8 cellular contexts compared by ENCODE assay signal in genomic region chr7:133853706-133854276, GRCh38.
A peak's percentile ranks its signal among the peaks of the same experiment; 100 is the strongest.
DNase-seq lines count a peak whose midpoint lies in the region; ATAC-seq and TF ChIP-seq lines count a peak whose summit lies in the region.

No MANE protein-coding gene starts in this region.

- H3K4me1 ChIP-seq in GM23338 (ENCODE audit: insufficient read depth) = no peaks in the 10 kb centered on the region

- H3K36me3 ChIP-seq in GM23338 (ENCODE audit: insufficient read depth) = no peaks in the 10 kb centered on the region

- H3K27ac ChIP-seq in GM23338 (ENCODE audit: low read depth) = no peak overlapping the region

- H3K79me2 ChIP-seq in GM23338 (replicated peaks; ENCODE audit: insufficient read depth) = no peaks in the 10 kb centered on the region

- H3K27me3 Mint-ChIP-seq in activated CD8-positive, alpha-beta memory T cell treated with anti-CD3 and anti-CD28 coated beads, Interleukin-2, amount 10 ng/mL, durations not matched to agents 7 days and 5 days = no peaks in the 10 kb centered on the region
- no peaks in the 10 kb centered on the region for H3K27me3 Mint-ChIP-seq in GM23338 (ENCODE audit: insufficient read depth, low read depth, poor library complexity)

- H2AFZ ChIP-seq in GM23338 = no peak overlapping the region

- TF ChIP-seq CTCF in GM23338 (conservative IDR thresholded peaks at IDR 0.05; ENCODE audit: low read depth in 2 of 2) (peak; percentile 85 to 86), NB4 (IDR thresholded peaks at IDR 0.05; ENCODE audit: low read depth, low read length) (peak; percentile 55), foreskin fibroblast (IDR thresholded peaks at IDR 0.05; ENCODE audit: low read depth, low read length) (peak; percentile 32)

- H4K20me1 ChIP-seq in GM23338 (replicated peaks; ENCODE audit: insufficient read depth) = no peaks in the 10 kb centered on the region; the same call in 1 of the 2 replicates

- no peak overlapping the region for H3K27ac Mint-ChIP-seq in activated CD8-positive, alpha-beta memory T cell treated with anti-CD3 and anti-CD28 coated beads, Interleukin-2, amount 10 ng/mL, durations not matched to agents 7 days and 5 days
- no peak overlapping the region for H3K27ac Mint-ChIP-seq in GM23338
- H3K27ac Mint-ChIP-seq in stimulated activated effector memory CD8-positive, alpha-beta T cell treated with anti-CD3 and anti-CD28 coated beads, Interleukin-12 subunit alpha, Interleukin-12 subunit beta, amount 100 ng/mL, for 72 hours = no peak overlapping the region

- ATAC-seq in activated CD8-positive, alpha-beta memory T cell treated with anti-CD3 and anti-CD28 coated beads, Interleukin-2, amount 10 ng/mL, durations not matched to agents 7 days and 5 days = peak; percentile 36
- ATAC-seq in GM23338 (peak; percentile 91), HG02938 (IDR thresholded peaks at IDR 0.05; ENCODE audit: unreplicated experiment) (no peak)
- peak; percentile 31 for ATAC-seq in stimulated activated effector memory CD8-positive, alpha-beta T cell treated with anti-CD3 and anti-CD28 coated beads, Interleukin-12 subunit alpha, Interleukin-12 subunit beta, amount 100 ng/mL, for 72 hours

- H3F3A ChIP-seq in GM23338 (replicated peaks; ENCODE audit: low read depth) = no peaks in the 10 kb centered on the region

- H3K4me1 Mint-ChIP-seq in activated CD8-positive, alpha-beta memory T cell treated with anti-CD3 and anti-CD28 coated beads, Interleukin-2, amount 10 ng/mL, durations not matched to agents 7 days and 5 days = peaks cover 1% of the 10 kb centered on the region
- H3K4me1 Mint-ChIP-seq in GM23338 = peaks cover 18% of the 10 kb centered on the region
- H3K4me1 Mint-ChIP-seq in stimulated activated effector memory CD8-positive, alpha-beta T cell treated with anti-CD3 and anti-CD28 coated beads, Interleukin-12 subunit alpha, Interleukin-12 subunit beta, amount 100 ng/mL, for 72 hours = peaks cover 7% of the 10 kb centered on the region

- H3K4me3 ChIP-seq in GM23338 (no peak overlapping the region), NB4 (ENCODE audit: low read depth, low read length) (no peak overlapping the region), foreskin fibroblast (ENCODE audit: low read depth in 1 of 2, low read length in 2 of 2) (no peak overlapping the region)

- CTCF ChIA-PET in activated CD8-positive, alpha-beta memory T cell treated with anti-CD3 and anti-CD28 coated beads, Interleukin-2, amount 10 ng/mL, durations not matched to agents 7 days and 5 days (lab: Charles Lee) = interaction anchor here (1.0 to 1.5 kb wide), 2 partner anchors 10 to 287 kb away, joined by 3 to 4 read pairs; no protein-coding TSS in a partner anchor

- peak; percentile 52 for DNase-seq in activated CD8-positive, alpha-beta memory T cell treated with anti-CD3 and anti-CD28 coated beads, Interleukin-2, amount 10 ng/mL, durations not matched to agents 7 days and 5 days
- no peak for DNase-seq in activated CD8-positive, alpha-beta memory T cell treated with anti-CD3 and anti-CD28 coated beads, Interleukin-2, amount 50 U/mL, for 4 hours
- DNase-seq in GM23338 (ENCODE audit: low spot score) (peak; percentile 89), NB4 (ENCODE audit: low read depth) (peak; percentile 79), SW480 (ENCODE audit: low spot score) (peak; percentile 91), foreskin fibroblast (peak; percentile 80 to 86)
- DNase-seq in stimulated activated effector memory CD8-positive, alpha-beta T cell treated with anti-CD3 and anti-CD28 coated beads, Interleukin-12 subunit alpha, Interleukin-12 subunit beta, amount 100 ng/mL, for 72 hours (ENCODE audit: low spot score in 2 of 2) = no peak

- H3K4me2 ChIP-seq in GM23338 = no peak overlapping the region

- no peaks in the 10 kb centered on the region for H3K9me3 Mint-ChIP-seq in activated CD8-positive, alpha-beta memory T cell treated with anti-CD3 and anti-CD28 coated beads, Interleukin-2, amount 10 ng/mL, durations not matched to agents 7 days and 5 days (ENCODE audit: low read depth)
- peaks cover 4% of the 10 kb centered on the region; the same call in 1 of the 3 replicates for H3K9me3 Mint-ChIP-seq in GM23338
- H3K9me3 Mint-ChIP-seq in stimulated activated effector memory CD8-positive, alpha-beta T cell treated with anti-CD3 and anti-CD28 coated beads, Interleukin-12 subunit alpha, Interleukin-12 subunit beta, amount 100 ng/mL, for 72 hours = no peaks in the 10 kb centered on the region

- no peaks in the 10 kb centered on the region for H3K27me3 ChIP-seq in GM23338 (ENCODE audit: insufficient read depth)

- no peaks in the 10 kb centered on the region for H3K9me2 ChIP-seq in GM23338 (ENCODE audit: insufficient read depth)

- H3K4me3 Mint-ChIP-seq in activated CD8-positive, alpha-beta memory T cell treated with anti-CD3 and anti-CD28 coated beads, Interleukin-2, amount 10 ng/mL, durations not matched to agents 7 days and 5 days = no peak overlapping the region
- no peak overlapping the region for H3K4me3 Mint-ChIP-seq in GM23338
- H3K4me3 Mint-ChIP-seq in stimulated activated effector memory CD8-positive, alpha-beta T cell treated with anti-CD3 and anti-CD28 coated beads, Interleukin-12 subunit alpha, Interleukin-12 subunit beta, amount 100 ng/mL, for 72 hours = no peak overlapping the region

- no peak for TF ChIP-seq POLR2A in NB4 (IDR thresholded peaks at IDR 0.05; ENCODE audit: extremely low read depth, insufficient read length)

- no peaks in the 10 kb centered on the region for H3K36me3 Mint-ChIP-seq in activated CD8-positive, alpha-beta memory T cell treated with anti-CD3 and anti-CD28 coated beads, Interleukin-2, amount 10 ng/mL, durations not matched to agents 7 days and 5 days
- peaks cover 5% of the 10 kb centered on the region; the same call in 2 of the 3 replicates for H3K36me3 Mint-ChIP-seq in GM23338 (ENCODE audit: low read depth)
- H3K36me3 Mint-ChIP-seq in stimulated activated effector memory CD8-positive, alpha-beta T cell treated with anti-CD3 and anti-CD28 coated beads, Interleukin-12 subunit alpha, Interleukin-12 subunit beta, amount 100 ng/mL, for 72 hours = no peaks in the 10 kb centered on the region

TF ChIP-seq in GM23338, 12 proteins besides CTCF, POLR2A, EP300 and RAD21 (continues in another document):
- no peak for TF ChIP-seq ZNF331 (CRISPR knock-in tag; IDR thresholded peaks at IDR 0.05; ENCODE audit: low read depth)
- no peak for TF ChIP-seq CREB1 (CRISPR knock-in tag; IDR thresholded peaks at IDR 0.05; ENCODE audit: low read depth)
- TF ChIP-seq, protein P1, sequence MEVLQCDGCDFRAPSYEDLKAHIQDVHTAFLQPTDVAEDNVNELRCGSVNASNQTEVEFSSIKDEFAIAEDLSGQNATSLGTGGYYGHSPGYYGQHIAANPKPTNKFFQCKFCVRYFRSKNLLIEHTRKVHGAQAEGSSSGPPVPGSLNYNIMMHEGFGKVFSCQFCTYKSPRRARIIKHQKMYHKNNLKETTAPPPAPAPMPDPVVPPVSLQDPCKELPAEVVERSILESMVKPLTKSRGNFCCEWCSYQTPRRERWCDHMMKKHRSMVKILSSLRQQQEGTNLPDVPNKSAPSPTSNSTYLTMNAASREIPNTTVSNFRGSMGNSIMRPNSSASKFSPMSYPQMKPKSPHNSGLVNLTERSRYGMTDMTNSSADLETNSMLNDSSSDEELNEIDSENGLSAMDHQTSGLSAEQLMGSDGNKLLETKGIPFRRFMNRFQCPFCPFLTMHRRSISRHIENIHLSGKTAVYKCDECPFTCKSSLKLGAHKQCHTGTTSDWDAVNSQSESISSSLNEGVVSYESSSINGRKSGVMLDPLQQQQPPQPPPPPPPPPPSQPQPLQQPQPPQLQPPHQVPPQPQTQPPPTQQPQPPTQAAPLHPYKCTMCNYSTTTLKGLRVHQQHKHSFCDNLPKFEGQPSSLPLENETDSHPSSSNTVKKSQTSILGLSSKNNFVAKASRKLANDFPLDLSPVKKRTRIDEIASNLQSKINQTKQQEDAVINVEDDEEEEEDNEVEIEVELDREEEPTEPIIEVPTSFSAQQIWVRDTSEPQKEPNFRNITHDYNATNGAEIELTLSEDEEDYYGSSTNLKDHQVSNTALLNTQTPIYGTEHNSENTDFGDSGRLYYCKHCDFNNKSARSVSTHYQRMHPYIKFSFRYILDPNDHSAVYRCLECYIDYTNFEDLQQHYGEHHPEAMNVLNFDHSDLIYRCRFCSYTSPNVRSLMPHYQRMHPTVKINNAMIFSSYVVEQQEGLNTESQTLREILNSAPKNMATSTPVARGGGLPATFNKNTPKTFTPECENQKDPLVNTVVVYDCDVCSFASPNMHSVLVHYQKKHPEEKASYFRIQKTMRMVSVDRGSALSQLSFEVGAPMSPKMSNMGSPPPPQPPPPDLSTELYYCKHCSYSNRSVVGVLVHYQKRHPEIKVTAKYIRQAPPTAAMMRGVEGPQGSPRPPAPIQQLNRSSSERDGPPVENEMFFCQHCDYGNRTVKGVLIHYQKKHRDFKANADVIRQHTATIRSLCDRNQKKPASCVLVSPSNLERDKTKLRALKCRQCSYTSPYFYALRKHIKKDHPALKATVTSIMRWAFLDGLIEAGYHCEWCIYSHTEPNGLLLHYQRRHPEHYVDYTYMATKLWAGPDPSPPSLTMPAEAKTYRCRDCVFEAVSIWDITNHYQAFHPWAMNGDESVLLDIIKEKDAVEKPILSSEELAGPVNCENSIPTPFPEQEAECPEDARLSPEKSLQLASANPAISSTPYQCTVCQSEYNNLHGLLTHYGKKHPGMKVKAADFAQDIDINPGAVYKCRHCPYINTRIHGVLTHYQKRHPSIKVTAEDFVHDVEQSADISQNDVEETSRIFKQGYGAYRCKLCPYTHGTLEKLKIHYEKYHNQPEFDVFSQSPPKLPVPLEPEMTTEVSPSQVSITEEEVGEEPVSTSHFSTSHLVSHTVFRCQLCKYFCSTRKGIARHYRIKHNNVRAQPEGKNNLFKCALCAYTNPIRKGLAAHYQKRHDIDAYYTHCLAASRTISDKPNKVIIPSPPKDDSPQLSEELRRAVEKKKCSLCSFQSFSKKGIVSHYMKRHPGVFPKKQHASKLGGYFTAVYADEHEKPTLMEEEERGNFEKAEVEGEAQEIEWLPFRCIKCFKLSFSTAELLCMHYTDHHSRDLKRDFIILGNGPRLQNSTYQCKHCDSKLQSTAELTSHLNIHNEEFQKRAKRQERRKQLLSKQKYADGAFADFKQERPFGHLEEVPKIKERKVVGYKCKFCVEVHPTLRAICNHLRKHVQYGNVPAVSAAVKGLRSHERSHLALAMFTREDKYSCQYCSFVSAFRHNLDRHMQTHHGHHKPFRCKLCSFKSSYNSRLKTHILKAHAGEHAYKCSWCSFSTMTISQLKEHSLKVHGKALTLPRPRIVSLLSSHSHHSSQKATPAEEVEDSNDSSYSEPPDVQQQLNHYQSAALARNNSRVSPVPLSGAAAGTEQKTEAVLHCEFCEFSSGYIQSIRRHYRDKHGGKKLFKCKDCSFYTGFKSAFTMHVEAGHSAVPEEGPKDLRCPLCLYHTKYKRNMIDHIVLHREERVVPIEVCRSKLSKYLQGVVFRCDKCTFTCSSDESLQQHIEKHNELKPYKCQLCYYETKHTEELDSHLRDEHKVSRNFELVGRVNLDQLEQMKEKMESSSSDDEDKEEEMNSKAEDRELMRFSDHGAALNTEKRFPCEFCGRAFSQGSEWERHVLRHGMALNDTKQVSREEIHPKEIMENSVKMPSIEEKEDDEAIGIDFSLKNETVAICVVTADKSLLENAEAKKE (CRISPR knock-in tag; IDR thresholded peaks at IDR 0.05) = no peak
- no peak for TF ChIP-seq EZH2 (IDR thresholded peaks at IDR 0.05; ENCODE audit: low read depth, unreplicated experiment)
- no peak for TF ChIP-seq ZNF114 (CRISPR knock-in tag; IDR thresholded peaks at IDR 0.05)

Comparison
In these comparisons a context has a peak if more than half of its experiments do, and no peak if none do; other contexts are left out.
1. DNase-seq: peak in activated CD8-positive, alpha-beta memory T cell treated with anti-CD3 and anti-CD28 coated beads, Interleukin-2, amount 10 ng/mL, durations not matched to agents 7 days and 5 days (single experiment), GM23338 (single experiment), NB4 (single experiment), SW480 (single experiment) and foreskin fibroblast (2 of 2); none in activated CD8-positive, alpha-beta memory T cell treated with anti-CD3 and anti-CD28 coated beads, Interleukin-2, amount 50 U/mL, for 4 hours (single experiment) and stimulated activated effector memory CD8-positive, alpha-beta T cell treated with anti-CD3 and anti-CD28 coated beads, Interleukin-12 subunit alpha, Interleukin-12 subunit beta, amount 100 ng/mL, for 72 hours (0 of 2).
2. CTCF ChIP-seq: peak in every context shown above with its lines; median percentile 86 in GM23338; 55 in NB4; 32 in foreskin fibroblast.